ENCODE assay signal across 20 cellular contexts in genomic region chr9:130147215-130147614, GRCh38.
"Had no signal": no experiment of that assay in that cellular context is flagged by ENCODE, and none has a peak within 500 bp of the region (broad histone marks: within the 10 kb centered on the region; RNA-seq: fewer than 3 reads in every experiment).

No MANE protein-coding gene starts in this region.

- H3K9me3 Mint-ChIP-seq: immature natural killer cell; mesothelial cell of epicardium; naive thymus-derived CD4-positive, alpha-beta T cell; natural killer cell treated with Interleukin-12 subunit alpha and Interleukin-12 subunit beta and Interleukin-15 and Interleukin-18, amount 100 ng/mL, for 72 hours; stimulated activated naive B cell treated with anti-CD40 and anti-IgM and Interleukin-4, amounts not matched to agents 10 μg/mL and 1 μg/mL and 100 μg/mL, for 72 hours; stimulated activated naive CD8-positive, alpha-beta T cell treated with anti-CD3 and anti-CD28 coated beads, Interleukin-15, Interleukin-2, amounts not matched to agents 100 ng/mL and 50 ng/mL, for 24 hours had no signal

- H3K27ac Mint-ChIP-seq: mesothelial cell of epicardium; progenitor cell of endocrine pancreas; stimulated activated naive B cell treated with anti-CD40 and anti-IgM and Interleukin-4, amounts not matched to agents 10 μg/mL and 1 μg/mL and 100 μg/mL, for 72 hours; stimulated activated naive CD8-positive, alpha-beta T cell treated with anti-CD3 and anti-CD28 coated beads, Interleukin-15, Interleukin-2, amounts not matched to agents 100 ng/mL and 50 ng/mL, for 24 hours had no signal

- H3K4me3 Mint-ChIP-seq: immature natural killer cell; mesothelial cell of epicardium; naive thymus-derived CD4-positive, alpha-beta T cell; stimulated activated naive B cell treated with anti-CD40 and anti-IgM and Interleukin-4, amounts not matched to agents 10 μg/mL and 1 μg/mL and 100 μg/mL, for 72 hours; stimulated activated naive CD8-positive, alpha-beta T cell treated with anti-CD3 and anti-CD28 coated beads, Interleukin-15, Interleukin-2, amounts not matched to agents 100 ng/mL and 50 ng/mL, for 24 hours had no signal

- DNase-seq: hypothalamus; immature natural killer cell; kidney; left ventricle myocardium inferior; mesendoderm; mucosa of descending colon; naive thymus-derived CD4-positive, alpha-beta T cell; ovary; right lobe of liver; stimulated activated CD4-positive, alpha-beta T cell treated with anti-CD3 and anti-CD28 coated beads, Interleukin-1b, Interleukin-23, amount 100 ng/mL, for 48 hours; stimulated activated CD4-positive, alpha-beta T cell treated with anti-CD3 and anti-CD28 coated beads, Interleukin-2, amount 100 ng/mL, for 48 hours; stimulated activated CD4-positive, alpha-beta T cell treated with anti-CD3 and anti-CD28 coated beads, Interleukin-4, amount 100 ng/mL, for 4 hours; stimulated activated CD8-positive, alpha-beta memory T cell treated with anti-CD3 and anti-CD28 coated beads, Interleukin-4, amount 100 ng/mL, for 48 hours; stimulated activated naive B cell treated with anti-CD40 and anti-IgM and Interleukin-4, amounts not matched to agents 10 μg/mL and 1 μg/mL and 100 μg/mL, for 72 hours; substantia nigra; upper lobe of left lung had no signal

- ATAC-seq: mucosa of descending colon; naive thymus-derived CD4-positive, alpha-beta T cell; natural killer cell treated with Interleukin-12 subunit alpha and Interleukin-12 subunit beta and Interleukin-15 and Interleukin-18, amount 100 ng/mL, for 72 hours; right lobe of liver; stimulated activated naive B cell treated with anti-CD40 and anti-IgM and Interleukin-4, amounts not matched to agents 10 μg/mL and 1 μg/mL and 100 μg/mL, for 72 hours had no signal

- H3K36me3 Mint-ChIP-seq: mesothelial cell of epicardium; naive thymus-derived CD4-positive, alpha-beta T cell; natural killer cell treated with Interleukin-12 subunit alpha and Interleukin-12 subunit beta and Interleukin-15 and Interleukin-18, amount 100 ng/mL, for 72 hours; stimulated activated naive B cell treated with anti-CD40 and anti-IgM and Interleukin-4, amounts not matched to agents 10 μg/mL and 1 μg/mL and 100 μg/mL, for 72 hours had no signal
